Comparison of ENCODE assay signal across 8 cellular contexts in the genomic region with DNA sequence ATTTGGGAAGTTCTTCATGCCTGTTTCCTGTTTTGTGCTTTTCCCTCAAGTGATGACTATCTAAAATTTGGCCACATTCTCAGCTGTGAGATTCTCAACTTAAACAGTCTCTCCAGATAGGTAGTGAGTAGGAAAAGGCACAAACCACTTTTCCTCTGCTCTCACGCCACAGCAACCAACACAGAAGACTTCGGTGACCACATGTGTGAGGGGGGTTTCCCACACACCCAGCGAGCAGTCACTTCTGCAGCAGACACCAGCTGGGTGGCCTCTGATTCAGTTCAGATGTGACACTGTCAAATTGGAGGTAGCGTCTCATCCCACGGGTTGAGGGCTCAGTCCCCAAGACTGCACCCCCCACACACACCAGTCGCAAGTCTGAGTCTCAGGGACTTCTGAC. TPM values are rescaled to one million over a fixed set of nuclear protein-coding genes. Genes with fewer than 3 reads are reported as not detected.
DNase-seq lines count a peak whose midpoint lies in the region; ATAC-seq, FAIRE-seq and TF ChIP-seq lines count a peak whose summit lies in the region.

No MANE protein-coding gene starts in this region.

- H3K27ac Mint-ChIP-seq in naive B cell: peak overlapping the region in 3 of 6 donors; percentile 5 to 68 (median 26)

- intact Hi-C loops in Right ventricle myocardium inferior (cut with DNase I): no loop called here

- H3K36me3 Mint-ChIP-seq in naive B cell: no peaks in the 10 kb centered on the region

- ATAC-seq in GM18498 (IDR thresholded peaks at IDR 0.05; ENCODE audit: unreplicated experiment) (peak; percentile 93), HG02798 (IDR thresholded peaks at IDR 0.05; ENCODE audit: poor library complexity, unreplicated experiment) (peak; percentile 96), naive B cell (ENCODE audit: low read depth in 2 of 2) (peak; percentile 94 to 97), Right ventricle myocardium inferior (no peak)

- DNase-seq in T-helper 22 cell (ENCODE audit: low read depth) (peak; percentile 15), naive B cell (peak; percentile 44), Right ventricle myocardium inferior (ENCODE audit: missing footprints) (no peak), A172 (ENCODE audit: low spot score) (no peak), HTR-8/SVneo (ENCODE audit: insufficient read length, low spot score) (no peak), erythroblast (lab: John Stamatoyannopoulos, UW) (no peak)

- peaks cover 9 to 34% (median 15%) of the 10 kb centered on the region in 3 donors for H3K4me1 Mint-ChIP-seq in naive B cell

- TF ChIP-seq POLR2A in erythroblast (IDR thresholded peaks at IDR 0.05; ENCODE audit: low read length): no peak

- no peak for FAIRE-seq in HTR-8/SVneo (lab: Jason Lieb, UNC)

- H3K4me3 Mint-ChIP-seq in naive B cell: peak overlapping the region in 7 of 8 donors; percentile 35 to 85 (median 55)

- no peaks in the 10 kb centered on the region for H3K27me3 Mint-ChIP-seq in naive B cell

- peaks cover 0 to 4% (median 0%) of the 10 kb centered on the region in 7 donors for H3K9me3 Mint-ChIP-seq in naive B cell

RNA-seq across cellular contexts. Expression of gene CLDN34, which starts 25.1 kb away (rescaled TPM):
- not detected for polyA plus RNA-seq in naive B cell (ENCODE audit: low read depth in 6 of 6)
- total RNA-seq in Right ventricle myocardium inferior: not detected
- not detected in 2 replicates for total RNA-seq in A172 (2014; rRNA removed; shearing (Covaris generic))

Comparison
In these comparisons a context has a peak if more than half of its experiments do, and no peak if none do; other contexts are left out.
1. DNase-seq: peak in T-helper 22 cell (single experiment) and naive B cell (single experiment); none in Right ventricle myocardium inferior (single experiment), A172 (single experiment), HTR-8/SVneo (single experiment) and erythroblast (0 of 2).